In the genomic region with DNA sequence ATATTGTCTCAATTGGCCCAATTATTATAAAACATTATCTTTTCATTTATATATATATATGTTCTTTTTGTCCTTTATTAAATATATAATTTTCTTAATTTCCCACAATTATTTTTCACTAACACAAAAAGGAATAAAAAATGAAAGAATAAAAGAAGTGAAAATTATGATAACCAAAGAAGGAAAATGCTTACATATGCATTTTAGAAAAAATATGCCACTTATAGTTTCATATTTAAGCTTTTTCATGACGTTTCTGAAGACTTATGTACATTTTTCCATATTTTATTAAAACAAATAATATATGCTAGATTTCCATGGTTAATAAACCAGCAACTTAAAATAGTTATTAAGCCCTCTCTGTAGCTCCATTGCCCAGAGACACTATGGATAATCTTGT, we compare ENCODE assay signal across 32 cellular contexts.
"Had no signal": no experiment of that assay in that cellular context is flagged by ENCODE, and none has a peak within 500 bp of the region (broad histone marks: within the 10 kb centered on the region; RNA-seq: fewer than 3 reads in every experiment).

No MANE protein-coding gene starts in this region.

- DNase-seq: activated CD4-positive, alpha-beta memory T cell treated with anti-CD3 and anti-CD28 coated beads, Interleukin-2, amount 10 ng/mL, durations not matched to agents 7 days and 5 days; activated CD4-positive, alpha-beta T cell treated with anti-CD3 and anti-CD28 coated beads for 1 hour; activated CD4-positive, alpha-beta T cell treated with anti-CD3 and anti-CD28 coated beads for 4 hours; activated CD4-positive, alpha-beta T cell treated with anti-CD3 and anti-CD28 coated beads, Interleukin-2, amount 10 ng/mL, durations not matched to agents 7 days and 5 days; activated CD4-positive, alpha-beta T cell treated with anti-CD3 and anti-CD28 coated beads, Interleukin-2, amount 50 U/mL, for 4 hours; activated CD8-positive, alpha-beta memory T cell treated with anti-CD3 and anti-CD28 coated beads, Interleukin-2, amount 50 U/mL, for 48 hours; activated gamma-delta T cell; activated naive CD4-positive, alpha-beta T cell; activated naive CD8-positive, alpha-beta T cell treated with anti-CD3 and anti-CD28 coated beads for 36 hours; activated naive CD8-positive, alpha-beta T cell treated with anti-CD3 and anti-CD28 coated beads, Interleukin-2, amount 50 U/mL, for 24 hours; activated T-cell treated with anti-CD3 and anti-CD28 coated beads for 4 hours; activated T-cell treated with anti-CD3 and anti-CD28 coated beads, Interleukin-2, amount 50 U/mL, for 24 hours; activated T-cell treated with anti-CD3 and anti-CD28 coated beads, Interleukin-2, amount 50 U/mL, for 72 hours; adrenal gland; amygdala; aorta; body of pancreas; caudate nucleus; cortex of kidney; dermis blood vessel endothelial cell; effector CD4-positive, alpha-beta T cell; effector memory CD8-positive, alpha-beta T cell; esophagus squamous epithelium; foreskin melanocyte; head of caudate nucleus; T-helper 2 cell had no signal

- H3K4me1 Mint-ChIP-seq: activated CD4-positive, alpha-beta memory T cell treated with anti-CD3 and anti-CD28 coated beads, Interleukin-2, amount 10 ng/mL, durations not matched to agents 7 days and 5 days; activated CD4-positive, alpha-beta T cell treated with anti-CD3 and anti-CD28 coated beads, Interleukin-2, amount 10 ng/mL, durations not matched to agents 7 days and 5 days; activated naive CD4-positive, alpha-beta T cell treated with anti-CD3 and anti-CD28 coated beads, Interleukin-2, amount 50 U/mL, for 24 hours; activated naive CD8-positive, alpha-beta T cell treated with anti-CD3 and anti-CD28 coated beads for 36 hours; activated naive CD8-positive, alpha-beta T cell treated with anti-CD3 and anti-CD28 coated beads, Interleukin-2, amount 50 U/mL, for 24 hours had no signal

- H3K36me3 Mint-ChIP-seq: activated naive CD4-positive, alpha-beta T cell treated with anti-CD3 and anti-CD28 coated beads, Interleukin-2, amount 50 U/mL, for 24 hours; activated naive CD8-positive, alpha-beta T cell treated with anti-CD3 and anti-CD28 coated beads for 36 hours had no signal

- H3K4me3 ChIP-seq: adrenal gland, body of pancreas, esophagus squamous epithelium had no signal

- FAIRE-seq: colon, endothelial cell of umbilical vein had no signal

- H3K36me3 ChIP-seq: adrenal gland, esophagus squamous epithelium had no signal

- ATAC-seq: activated naive CD8-positive, alpha-beta T cell treated with anti-CD3 and anti-CD28 coated beads, Interleukin-2, amount 50 U/mL, for 24 hours; activated T-cell treated with anti-CD3 and anti-CD28 coated beads, Interleukin-2, amount 50 U/mL, for 72 hours; body of pancreas; effector memory CD8-positive, alpha-beta T cell; WTC11 had no signal

- H3K27me3 ChIP-seq: adrenal gland, body of pancreas, esophagus squamous epithelium had no signal

- H3K27ac ChIP-seq: adrenal gland, body of pancreas, epithelial cell of prostate, esophagus squamous epithelium, VCaP had no signal

- H3K4me1 ChIP-seq: adrenal gland had no signal

- H3K9me3 Mint-ChIP-seq: activated CD4-positive, alpha-beta memory T cell treated with anti-CD3 and anti-CD28 coated beads, Interleukin-2, amount 10 ng/mL, durations not matched to agents 7 days and 5 days; activated CD4-positive, alpha-beta T cell treated with anti-CD3 and anti-CD28 coated beads, Interleukin-2, amount 10 ng/mL, durations not matched to agents 7 days and 5 days; activated T-cell treated with anti-CD3 and anti-CD28 coated beads, Interleukin-2, amount 50 U/mL, for 24 hours; activated T-cell treated with anti-CD3 and anti-CD28 coated beads, Interleukin-2, amount 50 U/mL, for 72 hours; effector memory CD8-positive, alpha-beta T cell had no signal

- H3K27ac Mint-ChIP-seq: activated CD4-positive, alpha-beta memory T cell treated with anti-CD3 and anti-CD28 coated beads, Interleukin-2, amount 10 ng/mL, durations not matched to agents 7 days and 5 days; activated CD4-positive, alpha-beta T cell treated with anti-CD3 and anti-CD28 coated beads, Interleukin-2, amount 10 ng/mL, durations not matched to agents 7 days and 5 days; activated naive CD4-positive, alpha-beta T cell treated with anti-CD3 and anti-CD28 coated beads, Interleukin-2, amount 50 U/mL, for 24 hours; activated naive CD8-positive, alpha-beta T cell treated with anti-CD3 and anti-CD28 coated beads for 36 hours; activated naive CD8-positive, alpha-beta T cell treated with anti-CD3 and anti-CD28 coated beads, Interleukin-2, amount 50 U/mL, for 24 hours; activated T-cell treated with anti-CD3 and anti-CD28 coated beads, Interleukin-2, amount 50 U/mL, for 24 hours; activated T-cell treated with anti-CD3 and anti-CD28 coated beads, Interleukin-2, amount 50 U/mL, for 72 hours; effector memory CD8-positive, alpha-beta T cell; WTC11 had no signal

- H3K4me3 Mint-ChIP-seq: activated CD4-positive, alpha-beta memory T cell treated with anti-CD3 and anti-CD28 coated beads, Interleukin-2, amount 10 ng/mL, durations not matched to agents 7 days and 5 days; activated CD4-positive, alpha-beta T cell treated with anti-CD3 and anti-CD28 coated beads, Interleukin-2, amount 10 ng/mL, durations not matched to agents 7 days and 5 days; activated naive CD4-positive, alpha-beta T cell treated with anti-CD3 and anti-CD28 coated beads, Interleukin-2, amount 50 U/mL, for 24 hours; activated naive CD8-positive, alpha-beta T cell treated with anti-CD3 and anti-CD28 coated beads for 36 hours; activated naive CD8-positive, alpha-beta T cell treated with anti-CD3 and anti-CD28 coated beads, Interleukin-2, amount 50 U/mL, for 24 hours; activated T-cell treated with anti-CD3 and anti-CD28 coated beads, Interleukin-2, amount 50 U/mL, for 24 hours; activated T-cell treated with anti-CD3 and anti-CD28 coated beads, Interleukin-2, amount 50 U/mL, for 72 hours; effector memory CD8-positive, alpha-beta T cell; WTC11 had no signal

- H3K9me3 ChIP-seq: adrenal gland, esophagus squamous epithelium had no signal

- H3K27me3 Mint-ChIP-seq: activated CD4-positive, alpha-beta memory T cell treated with anti-CD3 and anti-CD28 coated beads, Interleukin-2, amount 10 ng/mL, durations not matched to agents 7 days and 5 days; activated naive CD8-positive, alpha-beta T cell treated with anti-CD3 and anti-CD28 coated beads for 36 hours had no signal
